ENCODE assay signal across 25 cellular contexts in genomic region chr12:67889935-67890334, GRCh38.
DNase-seq lines count a peak whose midpoint lies in the region; ATAC-seq, FAIRE-seq and TF ChIP-seq lines count a peak whose summit lies in the region.
"Had no signal": no experiment of that assay in that cellular context is flagged by ENCODE, and none has a peak within 500 bp of the region (broad histone marks: within the 10 kb centered on the region; RNA-seq: fewer than 3 reads in every experiment).

No MANE protein-coding gene starts in this region.

- H3K36me3 ChIP-seq in HepG2 (replicated peaks in 1 of 2; ENCODE audit: control insufficient read depth in 1 of 2, insufficient read depth in 2 of 2, low read length in 2 of 2) (no peaks in the 10 kb centered on the region), right lobe of liver (no peaks in the 10 kb centered on the region), small intestine (ENCODE audit: control insufficient read depth in 2 of 2, insufficient read depth in 2 of 2, low read length in 2 of 2) (no peaks in the 10 kb centered on the region), suprapubic skin (no peaks in the 10 kb centered on the region), testis (ENCODE audit: low read depth, missing control alignments) (no peaks in the 10 kb centered on the region)
- H3K36me3 ChIP-seq: BE2C; BLaER1 treated with 17β-estradiol and CSF1 and Interleukin-3, amounts not matched to agents 10 nM and 100 nM had no signal

- intact Hi-C loops in HepG2 (cut with micrococcal nuclease; ENCODE audit: unreplicated experiment): no loop called here
- intact Hi-C loops in right lobe of liver (cut with DNase I): no loop called here
- intact Hi-C loops in left colon (cut with DNase I, micrococcal nuclease): no loop called here
- intact Hi-C loops in testis (cut with DNase I; ENCODE audit: low total_unique reads): no loop called here

- H3K4me2 ChIP-seq in HepG2 (ENCODE audit: low read depth, low read length): no peak overlapping the region
- H3K4me2 ChIP-seq: A549; BLaER1 treated with 17β-estradiol and CSF1 and Interleukin-3, amounts not matched to agents 10 nM and 100 nM had no signal

- POLR2A ChIA-PET in HepG2 (lab: Yijun Ruan, JAX): no interaction called here

- TF ChIP-seq RAD21 in HepG2 (CRISPR knock-in tag; IDR thresholded peaks at IDR 0.05): no peak

- H3K27ac ChIP-seq in HepG2 (ENCODE audit: extremely low read length, insufficient read depth, low read length) (no peak overlapping the region), right lobe of liver (no peak overlapping the region), small intestine (ENCODE audit: low read depth in 1 of 2, low read length in 1 of 2) (no peak overlapping the region), suprapubic skin (no peak overlapping the region), testis (no peak overlapping the region)
- H3K27ac ChIP-seq: A549; BLaER1 treated with 17β-estradiol and CSF1 and Interleukin-3, amounts not matched to agents 10 nM and 100 nM; GM23248 had no signal

- no peak overlapping the region for H2AFZ ChIP-seq in HepG2 (ENCODE audit: low read length)
- H2AFZ ChIP-seq: GM23248 had no signal

- H3K27me3 ChIP-seq in HepG2 (ENCODE audit: control insufficient read depth in 1 of 2, insufficient read depth in 2 of 2, low read length in 2 of 2) (no peaks in the 10 kb centered on the region; a peak in 1 of 5 replicates), right lobe of liver (no peaks in the 10 kb centered on the region), small intestine (ENCODE audit: control insufficient read depth in 2 of 2, insufficient read depth in 2 of 2, low read length in 2 of 2) (no peaks in the 10 kb centered on the region), suprapubic skin (no peaks in the 10 kb centered on the region), testis (no peaks in the 10 kb centered on the region)
- H3K27me3 ChIP-seq: BE2C; BLaER1 treated with 17β-estradiol and CSF1 and Interleukin-3, amounts not matched to agents 10 nM and 100 nM had no signal

- no peak for ATAC-seq in HepG2
- no peak for ATAC-seq in right lobe of liver
- peak; percentile 65 for ATAC-seq in left colon
- ATAC-seq: A549 had no signal

- H4K20me1 ChIP-seq in HepG2 (ENCODE audit: insufficient read depth, low read length): no peaks in the 10 kb centered on the region
- H4K20me1 ChIP-seq: BLaER1 treated with 17β-estradiol and CSF1 and Interleukin-3, amounts not matched to agents 10 nM and 100 nM had no signal

- no peak for FAIRE-seq in HepG2 (lab: Jason Lieb, UNC)
- FAIRE-seq in small intestine (lab: Jason Lieb, UNC): no peak
- FAIRE-seq: A549, G401.6, GM12892, H1 had no signal

- TF ChIP-seq EP300 in HepG2 (IDR thresholded peaks at IDR 0.05; ENCODE audit: low read depth in 2 of 2, low read length in 2 of 2): no peak
- no peak for TF ChIP-seq EP300 in HepG2 (CRISPR knock-in tag; IDR thresholded peaks at IDR 0.05; ENCODE audit: borderline replicate concordance)
- TF ChIP-seq EP300 in suprapubic skin (IDR thresholded peaks at IDR 0.05): no peak

- H3K79me2 ChIP-seq in HepG2 (ENCODE audit: insufficient read depth, low read length): no peaks in the 10 kb centered on the region

- in situ Hi-C loops in HepG2 (cut with HindIII; ENCODE audit: extremely low pct_ligation_motif_present, low pct_unique_long_range_greater_than_20kb): no loop called here

- 10% methylated on average over 2 of the region's 2 CpGs for WGBS in HepG2 (ENCODE audit: low lambda C conversion rate)
- WGBS in right lobe of liver (ENCODE audit: insufficient coverage, low coverage, low lambda C conversion rate, missing lambda C conversion rate): 31% methylated on average over 2 of the region's 2 CpGs
- 15 to 56% (median 30%) methylated on average over 2 of the region's 2 CpGs for WGBS in small intestine, 3 donors
- WGBS in suprapubic skin: 96% methylated on average over 2 of the region's 2 CpGs
- 95 to 96% methylated on average over 2 of the region's 2 CpGs for WGBS in testis, 2 donors

- no peak for DNase-seq in HepG2 (ENCODE audit: low spot score)
- DNase-seq in right lobe of liver: no peak
- DNase-seq in left colon: no peak
- DNase-seq in small intestine: peak; percentile 78
- no peak for DNase-seq in middle frontal gyrus (ENCODE audit: extremely low spot score, low spot score)
- DNase-seq in suprapubic skin (ENCODE audit: low spot score in 2 of 2): no peak
- no peak for DNase-seq in testis
- DNase-seq: 8988T; ACHN; AML-193; BE2C; Calu3; CD4-positive, alpha-beta T cell; CD8-positive, alpha-beta memory T cell; COR-L47; DMS153; DND-41; GM23248; H7; HCEC 1CT had no signal

- no peaks in the 10 kb centered on the region for H3K4me1 ChIP-seq in HepG2 (ENCODE audit: insufficient read depth, low read length)
- H3K4me1 ChIP-seq in right lobe of liver: no peaks in the 10 kb centered on the region
- no peaks in the 10 kb centered on the region for H3K4me1 ChIP-seq in small intestine (ENCODE audit: control insufficient read depth in 2 of 2, insufficient read depth in 1 of 2, low read depth in 1 of 2, low read length in 1 of 2)
- no peaks in the 10 kb centered on the region for H3K4me1 ChIP-seq in suprapubic skin
- no peaks in the 10 kb centered on the region for H3K4me1 ChIP-seq in testis
- H3K4me1 ChIP-seq: A549, BE2C had no signal

- CTCF ChIA-PET in HepG2 (lab: Yijun Ruan, JAX; ENCODE audit: low intra/inter-chr PET ratio, low total read pairs): no interaction called here

- TF ChIP-seq POLR2A in HepG2 (IDR thresholded peaks at IDR 0.05; ENCODE audit: insufficient read depth in 1 of 2, low read depth in 2 of 2, low read length in 2 of 2) (no peak), right lobe of liver (IDR thresholded peaks at IDR 0.05) (no peak), suprapubic skin (IDR thresholded peaks at IDR 0.05) (no peak), testis (IDR thresholded peaks at IDR 0.05) (no peak)

- H3K9ac ChIP-seq in HepG2 (ENCODE audit: insufficient read depth, low read depth, low read length): no peak overlapping the region
- H3K9ac ChIP-seq: BLaER1 treated with 17β-estradiol and CSF1 and Interleukin-3, amounts not matched to agents 10 nM and 100 nM; GM23248 had no signal

- no peak for TF ChIP-seq CTCF in HepG2 (CRISPR knock-in tag; IDR thresholded peaks at IDR 0.05)
- TF ChIP-seq CTCF in right lobe of liver (IDR thresholded peaks at IDR 0.05): no peak
- no peak for TF ChIP-seq CTCF in suprapubic skin (IDR thresholded peaks at IDR 0.05)
- no peak for TF ChIP-seq CTCF in testis (IDR thresholded peaks at IDR 0.05)

- H3K4me3 ChIP-seq in HepG2 (replicated peaks in 1 of 3; ENCODE audit: insufficient read depth in 1 of 3, low read depth in 2 of 3, low read length in 3 of 3) (no peak overlapping the region), right lobe of liver (no peak overlapping the region), small intestine (ENCODE audit: low read depth in 1 of 2, low read length in 2 of 2) (no peak overlapping the region), suprapubic skin (no peak overlapping the region), testis (no peak overlapping the region)
- H3K4me3 ChIP-seq: A549; BLaER1 treated with 17β-estradiol and CSF1 and Interleukin-3, amounts not matched to agents 10 nM and 100 nM; GM23248 had no signal

- H3K9me3 ChIP-seq in HepG2 (ENCODE audit: low read length): no peaks in the 10 kb centered on the region
- H3K9me3 ChIP-seq in right lobe of liver: no peaks in the 10 kb centered on the region
- H3K9me3 ChIP-seq in small intestine (ENCODE audit: control insufficient read depth, low read depth): no peaks in the 10 kb centered on the region
- H3K9me3 ChIP-seq in suprapubic skin: no peaks in the 10 kb centered on the region
- no peaks in the 10 kb centered on the region for H3K9me3 ChIP-seq in testis
- H3K9me3 ChIP-seq: A549; BE2C; BLaER1 treated with 17β-estradiol and CSF1 and Interleukin-3, amounts not matched to agents 10 nM and 100 nM had no signal

- no TSS peak for BruUV-seq in HepG2 (replicated peaks; lab: Mats Ljungman, UMichigan)

TF ChIP-seq in HepG2, 621 proteins besides CTCF, POLR2A, EP300 and RAD21:
- TF ChIP-seq CREM (IDR thresholded peaks at IDR 0.05): no peak
- TF ChIP-seq CREM (CRISPR knock-in tag; IDR thresholded peaks at IDR 0.05): no peak
- peak; percentile 14; the same call in 1 of the 2 replicates for TF ChIP-seq HNF4A (CRISPR knock-in tag; IDR thresholded peaks at IDR 0.05)
